ENCODE assay signal across 23 cellular contexts in the genomic region with DNA sequence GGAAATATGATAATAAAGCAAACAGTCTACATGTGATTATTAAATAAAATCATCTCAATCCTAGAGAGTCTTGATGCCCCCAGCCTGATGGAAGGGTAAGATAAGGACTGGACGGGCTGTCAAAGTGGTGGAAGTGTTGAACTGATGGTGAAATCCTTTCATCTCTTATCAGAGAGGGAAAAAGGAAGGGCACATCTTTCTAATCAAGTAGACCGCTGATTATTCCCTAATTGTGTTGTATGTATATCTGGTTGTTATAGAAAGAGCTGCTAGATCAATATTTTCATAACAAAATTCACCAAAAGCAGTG.
A peak's percentile ranks its signal among the peaks of the same experiment; 100 is the strongest.
DNase-seq lines count a peak whose midpoint lies in the region; ATAC-seq, FAIRE-seq and TF ChIP-seq lines count a peak whose summit lies in the region.
"Had no signal": no experiment of that assay in that cellular context is flagged by ENCODE, and none has a peak within 500 bp of the region (broad histone marks: within the 10 kb centered on the region; RNA-seq: fewer than 3 reads in every experiment).

No MANE protein-coding gene starts in this region.

- FAIRE-seq in kidney (lab: Jason Lieb, UNC), result no peak
- FAIRE-seq: keratinocyte, small intestine had no signal

- H3K9me3 ChIP-seq in IMR-90 (ENCODE audit: control insufficient read depth, insufficient read depth, low read length), result no peaks in the 10 kb centered on the region
- no peaks in the 10 kb centered on the region for H3K9me3 ChIP-seq in testis
- H3K9me3 ChIP-seq in kidney (ENCODE audit: control insufficient read depth in 1 of 2, low read length in 2 of 2), result no peaks in the 10 kb centered on the region
- H3K9me3 ChIP-seq: HAP-1, prostate gland had no signal

- H3K27me3 Mint-ChIP-seq in mesothelial cell of epicardium (ENCODE audit: low read depth), result no peaks in the 10 kb centered on the region
- H3K27me3 Mint-ChIP-seq: activated naive CD8-positive, alpha-beta T cell had no signal

- peaks cover 15% of the 10 kb centered on the region for H3K9me1 ChIP-seq in IMR-90 (ENCODE audit: insufficient read depth, low read length)

- peak overlapping the region; percentile 89 for H2BK15ac ChIP-seq in IMR-90 (ENCODE audit: low read depth, low read length)

- H3K27me3 ChIP-seq in IMR-90 (ENCODE audit: control insufficient read depth, insufficient read depth, low read length) (no peaks in the 10 kb centered on the region), testis (no peaks in the 10 kb centered on the region), H7 (ENCODE audit: control insufficient read depth, insufficient read depth, low read length) (no peaks in the 10 kb centered on the region)
- H3K27me3 ChIP-seq: neural progenitor cell had no signal

- BruUV-seq in IMR-90 (replicated peaks; lab: Mats Ljungman, UMichigan), result no TSS peak

- H2AK5ac ChIP-seq in IMR-90 (ENCODE audit: low read depth, low read length), result peak overlapping the region; percentile 93; the same call in 1 of the 2 replicates

- no peak for TF ChIP-seq RAD21 in IMR-90 (IDR thresholded peaks at IDR 0.05; ENCODE audit: low read length)

- H4K5ac ChIP-seq in IMR-90 (ENCODE audit: low read depth, low read length), result peak overlapping the region; percentile 79; the same call in 1 of the 2 replicates

- in situ Hi-C loops in IMR-90 (cut with MboI; ENCODE audit: low sequenced_read_pairs), result no loop called here

- H3K4me3 ChIP-seq in IMR-90 (ENCODE audit: insufficient read depth, low read depth, low read length), result no peak overlapping the region
- H3K4me3 ChIP-seq in testis, result no peak overlapping the region
- no peak overlapping the region for H3K4me3 ChIP-seq in kidney (ENCODE audit: low read length in 2 of 2)
- no peak overlapping the region for H3K4me3 ChIP-seq in H7 (ENCODE audit: insufficient read depth, low read depth, low read length)
- H3K4me3 ChIP-seq: HAP-1, neural progenitor cell, prostate gland had no signal

- no peak for ATAC-seq in IMR-90 (ENCODE audit: low read depth)

- dilution Hi-C loops in IMR-90 (cut with HindIII; ENCODE audit: low sequenced_read_pairs, unreplicated experiment), result no loop called here

- H2BK120ac ChIP-seq in IMR-90 (ENCODE audit: low read depth, low read length), result peak overlapping the region; percentile 82

- peak overlapping the region; percentile 88 for H2BK20ac ChIP-seq in IMR-90 (ENCODE audit: low read depth, low read length)

- peak overlapping the region; percentile 41 for H3K9ac ChIP-seq in IMR-90 (ENCODE audit: low read depth, low read length)
- no peak overlapping the region for H3K9ac ChIP-seq in kidney (ENCODE audit: low read length in 2 of 2)
- H3K9ac ChIP-seq: neural progenitor cell had no signal

- peak overlapping the region; percentile 92 for H3K27ac Mint-ChIP-seq in mesothelial cell of epicardium
- H3K27ac Mint-ChIP-seq: activated naive CD8-positive, alpha-beta T cell; CD8-positive, alpha-beta memory T cell; neural progenitor cell had no signal

- POLR2A ChIA-PET in IMR-90 (lab: Charles Lee; ENCODE audit: unreplicated experiment), result no interaction called here

- intact Hi-C loops in IMR-90 (cut with micrococcal nuclease) (loop anchor here (5.0 to 10.0 kb wide), 2 partner anchors 119 to 184 kb away; a partner anchor contains a TSS), testis (cut with DNase I; ENCODE audit: low total_unique reads) (no loop called here), kidney (cut with DNase I) (no loop called here)

- H2BK5ac ChIP-seq in IMR-90 (ENCODE audit: low read depth, low read length, poor library complexity, severe bottlenecking), result peak overlapping the region; percentile 98

- peak overlapping the region; percentile 63 to 79 for H4K8ac ChIP-seq in IMR-90 (ENCODE audit: low read depth in 2 of 2, low read length in 2 of 2)

- H3K23ac ChIP-seq in IMR-90 (ENCODE audit: low read depth, low read length), result peak overlapping the region; percentile 83; the same call in 1 of the 2 replicates

- peak overlapping the region; percentile 83; the same call in 1 of the 2 replicates for H3K27ac ChIP-seq in IMR-90 (ENCODE audit: insufficient read depth, low read length)
- peak overlapping the region; percentile 86 for H3K27ac ChIP-seq in caudate nucleus (ENCODE audit: low read depth, low read length)
- H3K27ac ChIP-seq in testis, result peak overlapping the region; percentile 68 to 82
- peak overlapping the region in 1 of 2 donors; percentile 34 for H3K27ac ChIP-seq in kidney (ENCODE audit: low read depth in 2 of 2, low read length in 2 of 2)
- H3K27ac ChIP-seq: neural progenitor cell had no signal

- peak overlapping the region; percentile 94 for H3K18ac ChIP-seq in IMR-90 (ENCODE audit: low read depth, low read length)

- H3K56ac ChIP-seq in IMR-90 (ENCODE audit: extremely low read depth, insufficient read depth, low read length), result peak overlapping the region; percentile 55; the same call in 1 of the 2 replicates

- H3K4ac ChIP-seq in IMR-90 (ENCODE audit: low read depth, low read length), result peak overlapping the region; percentile 81

- WGBS in IMR-90 (ENCODE audit: extremely low coverage in 2 of 2, insufficient read length in 1 of 2), 2 experiments, result no CpG with 5 or more reads among the region's 2 CpGs
- 73% methylated on average over 2 of the region's 2 CpGs for WGBS in testis, 2 donors

- peak overlapping the region; percentile 74; the same call in 1 of the 2 replicates for H4K91ac ChIP-seq in IMR-90 (ENCODE audit: insufficient read depth, low read depth, low read length)

- peaks cover 4% of the 10 kb centered on the region; the same call in 1 of the 2 replicates for H3K36me3 ChIP-seq in IMR-90 (ENCODE audit: control insufficient read depth, insufficient read depth, low read length)
- H3K36me3 ChIP-seq in testis (ENCODE audit: low read depth, missing control alignments), result no peaks in the 10 kb centered on the region
- no peaks in the 10 kb centered on the region for H3K36me3 ChIP-seq in kidney (ENCODE audit: control insufficient read depth in 1 of 2, insufficient read depth in 2 of 2, low read length in 2 of 2)
- no peaks in the 10 kb centered on the region for H3K36me3 ChIP-seq in H7 (replicated peaks; ENCODE audit: control insufficient read depth, insufficient read depth, low read length)
- H3K36me3 ChIP-seq: HAP-1, neural progenitor cell, prostate gland had no signal

- peaks cover 74% of the 10 kb centered on the region for H3K4me1 Mint-ChIP-seq in mesothelial cell of epicardium

- H3K36me3 Mint-ChIP-seq in mesothelial cell of epicardium, result no peaks in the 10 kb centered on the region
- H3K36me3 Mint-ChIP-seq: activated naive CD8-positive, alpha-beta T cell; CD8-positive, alpha-beta memory T cell; neural progenitor cell had no signal

- H2AK9ac ChIP-seq in IMR-90 (replicated peaks; ENCODE audit: low read depth, low read length, poor library complexity), result no peak overlapping the region

- H3K14ac ChIP-seq in IMR-90 (replicated peaks; ENCODE audit: low read depth, low read length), result peak overlapping the region; percentile 83

- TF ChIP-seq CTCF in IMR-90 (conservative IDR thresholded peaks at IDR 0.05; ENCODE audit: low read depth, low read length) (no peak), mesothelial cell of epicardium (IDR thresholded peaks at IDR 0.05; ENCODE audit: unreplicated experiment) (no peak), testis (IDR thresholded peaks at IDR 0.05) (no peak), kidney (IDR thresholded peaks at IDR 0.05; ENCODE audit: borderline replicate concordance, extremely low read depth, insufficient read depth) (no peak)

- peaks cover 25 to 71% of the 10 kb centered on the region in 2 experiments; a peak in 3 of 4 replicates for H3K79me1 ChIP-seq in IMR-90 (ENCODE audit: low read depth in 1 of 2, low read length in 2 of 2)

- CTCF ChIA-PET in IMR-90 (lab: Yijun Ruan, JAX), result interaction anchor here (0.7 kb wide), 1 partner anchor 148 kb away, joined by 4 read pairs; no protein-coding TSS in a partner anchor

- H3K4me1 ChIP-seq in IMR-90 (ENCODE audit: control insufficient read depth, insufficient read depth, low read length) (peaks cover 22% of the 10 kb centered on the region), testis (peaks cover 23% of the 10 kb centered on the region), kidney (ENCODE audit: control insufficient read depth in 1 of 2, insufficient read depth in 1 of 2, low read depth in 1 of 2, low read length in 2 of 2) (peaks cover 0 to 8% of the 10 kb centered on the region in 2 donors)
- H3K4me1 ChIP-seq: HAP-1, prostate gland had no signal

- no peaks in the 10 kb centered on the region for H3K9me3 Mint-ChIP-seq in mesothelial cell of epicardium
- H3K9me3 Mint-ChIP-seq: neural progenitor cell had no signal

- no peaks in the 10 kb centered on the region for H4K20me1 ChIP-seq in IMR-90 (ENCODE audit: insufficient read depth, low read length)

- TF ChIP-seq POLR2A in IMR-90 (IDR thresholded peaks at IDR 0.05; ENCODE audit: low read depth, low read length), result no peak
- no peak for TF ChIP-seq POLR2A in testis (IDR thresholded peaks at IDR 0.05)

- no peak overlapping the region for H2AFZ ChIP-seq in IMR-90 (replicated peaks; ENCODE audit: low read length, poor library complexity)
- H2AFZ ChIP-seq: neural progenitor cell had no signal

- peak overlapping the region; percentile 28; the same call in 1 of the 2 replicates for H3K4me2 ChIP-seq in IMR-90 (ENCODE audit: low read depth, low read length)
- H3K4me2 ChIP-seq: neural progenitor cell had no signal

- no peak overlapping the region for H3K4me3 Mint-ChIP-seq in mesothelial cell of epicardium
- H3K4me3 Mint-ChIP-seq: activated naive CD8-positive, alpha-beta T cell; CD8-positive, alpha-beta memory T cell; neural progenitor cell had no signal

- DNase-seq in IMR-90 (no peak), caudate nucleus (lab: John Stamatoyannopoulos, UW) (no peak), mesothelial cell of epicardium (ENCODE audit: low spot score in 2 of 2, unreplicated experiment in 2 of 2) (no peak), testis (no peak), kidney (no peak), H7 (no peak), amniotic stem cell (lab: John Stamatoyannopoulos, UW) (no peak)
- DNase-seq: activated CD4-positive, alpha-beta T cell treated with anti-CD3 and anti-CD28 coated beads, Interleukin-2, amount 50 U/mL, for 1 hour; CD8-positive, alpha-beta memory T cell; effector CD8-positive, alpha-beta T cell; NCI-H1417 treated with DMSO at 0.1 percent for 48 hours; NCI-H2081 treated with DMSO at 0.1 percent for 48 hours; NCI-H446; NCI-H82; small intestine; stimulated activated CD4-positive, alpha-beta T cell treated with anti-CD3 and anti-CD28 coated beads, Interleukin-2, amount 100 ng/mL, for 24 hours; SW 1271; T1000 had no signal

TF ChIP-seq in IMR-90, 13 proteins besides CTCF, POLR2A, EP300 and RAD21 (continues in another document):
- TF ChIP-seq, protein P1, sequence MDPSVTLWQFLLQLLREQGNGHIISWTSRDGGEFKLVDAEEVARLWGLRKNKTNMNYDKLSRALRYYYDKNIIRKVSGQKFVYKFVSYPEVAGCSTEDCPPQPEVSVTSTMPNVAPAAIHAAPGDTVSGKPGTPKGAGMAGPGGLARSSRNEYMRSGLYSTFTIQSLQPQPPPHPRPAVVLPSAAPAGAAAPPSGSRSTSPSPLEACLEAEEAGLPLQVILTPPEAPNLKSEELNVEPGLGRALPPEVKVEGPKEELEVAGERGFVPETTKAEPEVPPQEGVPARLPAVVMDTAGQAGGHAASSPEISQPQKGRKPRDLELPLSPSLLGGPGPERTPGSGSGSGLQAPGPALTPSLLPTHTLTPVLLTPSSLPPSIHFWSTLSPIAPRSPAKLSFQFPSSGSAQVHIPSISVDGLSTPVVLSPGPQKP (IDR thresholded peaks at IDR 0.05; ENCODE audit: borderline replicate concordance, low read depth, low read length), result no peak
- no peak for TF ChIP-seq BHLHE40 (IDR thresholded peaks at IDR 0.05; ENCODE audit: low read depth, low read length)
